ENCODE assay signal across 30 cellular contexts in genomic region chr6:4986999-4987398, GRCh38. TPM values are rescaled to one million over a fixed set of nuclear protein-coding genes. Genes with fewer than 3 reads are reported as not detected.
"Had no signal": no experiment of that assay in that cellular context is flagged by ENCODE, and none has a peak within 500 bp of the region (broad histone marks: within the 10 kb centered on the region; RNA-seq: fewer than 3 reads in every experiment).

No MANE protein-coding gene starts in this region.

- ATAC-seq: activated CD4-positive, alpha-beta T cell treated with anti-CD3 and anti-CD28 coated beads for 36 hours; activated naive CD4-positive, alpha-beta T cell treated with anti-CD3 and anti-CD28 coated beads, Interleukin-2, amount 50 U/mL, for 72 hours; activated T-cell treated with anti-CD3 and anti-CD28 coated beads, Interleukin-2, amount 50 U/mL, for 72 hours; T-helper 17 cell had no signal

- H3K36me3 ChIP-seq: ascending aorta, breast epithelium, cardiac muscle cell, colonic mucosa, heart left ventricle had no signal

- H3K4me3 ChIP-seq: ascending aorta, breast epithelium, cardiac muscle cell, colonic mucosa, heart left ventricle had no signal

- FAIRE-seq: endometrium, endothelial cell of umbilical vein, frontal cortex had no signal

- H3K27me3 ChIP-seq: ascending aorta, breast epithelium, cardiac muscle cell, colonic mucosa, heart left ventricle had no signal

- DNase-seq: activated CD4-positive, alpha-beta memory T cell treated with anti-CD3 and anti-CD28 coated beads for 36 hours; activated CD4-positive, alpha-beta T cell treated with anti-CD3 and anti-CD28 coated beads for 36 hours; activated CD4-positive, alpha-beta T cell treated with anti-CD3 and anti-CD28 coated beads, Interleukin-2, amount 10 ng/mL, durations not matched to agents 24 days and 14 days; activated CD4-positive, CD25-positive, alpha-beta regulatory T cell; activated CD4-positive, CD25-positive, alpha-beta regulatory T cell treated with anti-CD3 and anti-CD28 coated beads, Interleukin-2, amount 50 U/mL, for 72 hours; activated CD8-positive, alpha-beta memory T cell treated with anti-CD3 and anti-CD28 coated beads, Interleukin-2, amount 50 U/mL, for 48 hours; activated gamma-delta T cell; activated naive CD4-positive, alpha-beta T cell; activated naive CD4-positive, alpha-beta T cell treated with anti-CD3 and anti-CD28 coated beads, Interleukin-2, amount 10 ng/mL, durations not matched to agents 7 days and 5 days; activated naive CD8-positive, alpha-beta T cell treated with anti-CD3 and anti-CD28 coated beads, Interleukin-2, amount 10 ng/mL, durations not matched to agents 7 days and 5 days; activated T-cell treated with anti-CD3 and anti-CD28 coated beads for 4 hours; activated T-cell treated with anti-CD3 and anti-CD28 coated beads, Interleukin-2, amount 50 U/mL, for 24 hours; activated T-cell treated with anti-CD3 and anti-CD28 coated beads, Interleukin-2, amount 50 U/mL, for 72 hours; central memory CD4-positive, alpha-beta T cell; cerebellar nuclear complex; colonic mucosa; effector CD8-positive, alpha-beta T cell; foreskin fibroblast; heart left ventricle; T-helper 1 cell; T-helper 17 cell; T1000 had no signal

- H3K4me1 ChIP-seq: ascending aorta, breast epithelium, colonic mucosa, heart left ventricle had no signal

- H3K27ac ChIP-seq: ascending aorta, breast epithelium, cardiac muscle cell, colonic mucosa, epithelial cell of prostate, heart left ventricle had no signal

- H3K9me3 ChIP-seq: ascending aorta, breast epithelium, colonic mucosa, heart left ventricle had no signal

RNA-seq across cellular contexts. Expression of gene RPP40, which starts 16.8 kb away (rescaled TPM):
- total RNA-seq: ascending aorta had no signal
